In genomic region chr7:33854951-33855350, GRCh38 we compare ENCODE assay signal across 17 cellular contexts. TPM values are rescaled to one million over a fixed set of nuclear protein-coding genes. Genes with fewer than 3 reads are reported as not detected.
DNase-seq lines count a peak whose midpoint lies in the region; ATAC-seq, FAIRE-seq and TF ChIP-seq lines count a peak whose summit lies in the region.
"Had no signal": no experiment of that assay in that cellular context is flagged by ENCODE, and none has a peak within 500 bp of the region (broad histone marks: within the 10 kb centered on the region; RNA-seq: fewer than 3 reads in every experiment).

No MANE protein-coding gene starts in this region.

- POLR2A ChIA-PET in BJ (lab: Charles Lee), result no interaction called here

- peak; percentile 60 for DNase-seq in BJ (ENCODE audit: low read depth)
- peak; percentile 76 for DNase-seq in MG63
- DNase-seq in astrocyte of the cerebellum (ENCODE audit: low read depth), result peak; percentile 81
- peak; percentile 90 for DNase-seq in kidney tubule cell (ENCODE audit: low spot score)
- no peak for DNase-seq in GM19239 (ENCODE audit: insufficient read length, low spot score)
- no peak for DNase-seq in NCI-H1694 treated with DMSO at 0.1 percent for 48 hours (lab: John Stamatoyannopoulos, UW)
- DNase-seq: DND-41; foreskin melanocyte; NCI-H526; retina; Right ventricle myocardium superior; stimulated activated naive CD8-positive, alpha-beta T cell treated with anti-CD3 and anti-CD28 coated beads, Interleukin-15, amount 100 ng/mL, for 72 hours had no signal

- TF ChIP-seq CTCF in BJ (IDR thresholded peaks at IDR 0.05; ENCODE audit: insufficient read depth, low read depth, low read length) (no peak), astrocyte of the cerebellum (IDR thresholded peaks at IDR 0.05; ENCODE audit: low read depth, low read length, missing control alignments) (no peak)

- in situ Hi-C loops in astrocyte of the cerebellum (cut with HindIII; ENCODE audit: low sequenced_read_pairs), result no loop called here

- FAIRE-seq in GM19239 (lab: Jason Lieb, UNC), result no peak
- FAIRE-seq: colon, islet of Langerhans had no signal

- CTCF ChIA-PET in BJ (lab: Yijun Ruan, JAX), result interaction anchor here (0.5 to 1.5 kb wide), 4 partner anchors 40 to 132 kb away, joined by 3 to 8 read pairs (median 4); no protein-coding TSS in a partner anchor

- H3K4me3 ChIP-seq in BJ (ENCODE audit: low read depth, low read length) (no peak overlapping the region), MG63 (no peak overlapping the region), astrocyte of the cerebellum (ENCODE audit: low read depth, low read length) (no peak overlapping the region)
- H3K4me3 ChIP-seq: BLaER1 had no signal

- no peaks in the 10 kb centered on the region for H3K9me3 ChIP-seq in MG63

- ATAC-seq in HG03135 (IDR thresholded peaks at IDR 0.05; ENCODE audit: unreplicated experiment) (no peak), HG03521 (IDR thresholded peaks at IDR 0.05; ENCODE audit: unreplicated experiment) (no peak)
- ATAC-seq: stimulated activated naive CD8-positive, alpha-beta T cell treated with anti-CD3 and anti-CD28 coated beads, Interleukin-15, amount 100 ng/mL, for 72 hours had no signal

- no peaks in the 10 kb centered on the region for H3K36me3 ChIP-seq in BJ (ENCODE audit: control insufficient read depth, insufficient read depth, low read length)
- no peaks in the 10 kb centered on the region for H3K36me3 ChIP-seq in MG63
- H3K36me3 ChIP-seq: BLaER1 had no signal

- H3K27me3 ChIP-seq in BJ (ENCODE audit: control insufficient read depth, insufficient read depth, low read length) (no peaks in the 10 kb centered on the region), MG63 (no peaks in the 10 kb centered on the region)
- H3K27me3 ChIP-seq: BLaER1 had no signal

RNA-seq across cellular contexts. Expression of gene BMPER, which starts 50.4 kb away (rescaled TPM):
- polyA plus RNA-seq in BJ (2011; rRNA removed), result 7.0 and 8.8 TPM in 2 replicates
- 6.4 and 7.9 TPM in 2 replicates for polyA minus RNA-seq in BJ (2011; rRNA and poly(A)+ RNA removed)
- 79.2 and 110 TPM in 2 replicates for total RNA-seq in MG63 (2014; rRNA removed; shearing (Covaris generic); ENCODE audit: low replicate concordance)

Comparison
In these comparisons a context has a peak if more than half of its experiments do, and no peak if none do; other contexts are left out.
1. DNase-seq: peak in BJ (single experiment), MG63 (single experiment), astrocyte of the cerebellum (single experiment) and kidney tubule cell (single experiment); none in GM19239 (single experiment) and NCI-H1694 treated with DMSO at 0.1 percent for 48 hours (single experiment).